18 cellular contexts compared by ENCODE assay signal in genomic region chr20:10288954-10289646, GRCh38.
"Had no signal": no experiment of that assay in that cellular context is flagged by ENCODE, and none has a peak within 500 bp of the region (broad histone marks: within the 10 kb centered on the region; RNA-seq: fewer than 3 reads in every experiment).

No MANE protein-coding gene starts in this region.

- H2AFZ ChIP-seq: parathyroid adenoma had no signal

- H3K27ac ChIP-seq: colonic mucosa, neutrophil, parathyroid adenoma, psoas muscle, sigmoid colon, thyroid gland had no signal

- H3K36me3 ChIP-seq: colonic mucosa, neutrophil, sigmoid colon, thyroid gland had no signal

- H3K27me3 ChIP-seq: colonic mucosa, neutrophil, sigmoid colon, thyroid gland had no signal

- H3K4me3 ChIP-seq: colonic mucosa, lung, psoas muscle, sigmoid colon, thyroid gland had no signal

- H3K9me3 ChIP-seq: colonic mucosa, neutrophil, psoas muscle, sigmoid colon, thyroid gland had no signal

- DNase-seq: colonic mucosa; effector CD8-positive, alpha-beta T cell; endodermal cell; head of caudate nucleus; left ventricle myocardium superior; natural killer cell; psoas muscle; right cardiac atrium; sigmoid colon; stimulated activated CD4-positive, alpha-beta T cell treated with anti-CD3 and anti-CD28 coated beads, Interleukin-15, amount 100 ng/mL, for 24 hours; stimulated activated CD4-positive, alpha-beta T cell treated with anti-CD3 and anti-CD28 coated beads, Interleukin-4, amount 100 ng/mL, for 1 hour; stimulated activated CD8-positive, alpha-beta memory T cell treated with anti-CD3 and anti-CD28 coated beads, Interleukin-4, amount 100 ng/mL, for 48 hours; stimulated activated naive CD4-positive, alpha-beta T cell; stimulated activated naive CD8-positive, alpha-beta T cell treated with anti-CD3 and anti-CD28 coated beads, Interleukin-15, amount 100 ng/mL, for 72 hours; thyroid gland had no signal

- ATAC-seq: left ventricle myocardium superior; natural killer cell; psoas muscle; right cardiac atrium; stimulated activated naive CD8-positive, alpha-beta T cell treated with anti-CD3 and anti-CD28 coated beads, Interleukin-15, amount 100 ng/mL, for 72 hours had no signal

- H3K9ac ChIP-seq: parathyroid adenoma had no signal

- H3K4me1 ChIP-seq: colonic mucosa, psoas muscle, sigmoid colon, thyroid gland had no signal

- H3K79me2 ChIP-seq: parathyroid adenoma had no signal
